ENCODE assay signal across 3 cellular contexts in the genomic region with DNA sequence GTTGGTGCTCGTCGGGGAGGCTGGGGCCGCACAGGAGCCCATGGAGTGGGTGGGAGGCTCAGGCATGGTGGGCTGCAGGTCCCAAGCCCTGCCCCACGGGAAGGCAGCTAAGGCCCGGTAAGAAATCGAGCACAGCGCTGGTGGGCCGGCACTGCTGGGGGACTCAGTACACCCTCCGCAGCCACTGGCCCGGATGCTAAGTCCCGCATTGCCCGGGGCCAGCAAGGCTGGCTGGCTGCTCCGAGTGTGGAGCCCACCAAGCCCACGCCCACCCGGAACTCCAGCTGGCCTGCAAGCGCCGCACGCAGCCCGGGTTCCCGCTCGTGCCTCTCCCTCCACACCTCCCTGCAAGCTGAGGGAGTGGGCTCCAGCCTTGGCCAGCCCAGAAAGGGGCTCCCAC. TPM values are rescaled to one million over a fixed set of nuclear protein-coding genes. Genes with fewer than 3 reads are reported as not detected.
"Had no signal": no experiment of that assay in that cellular context is flagged by ENCODE, and none has a peak within 500 bp of the region (broad histone marks: within the 10 kb centered on the region; RNA-seq: fewer than 3 reads in every experiment).

No MANE protein-coding gene starts in this region.

RNA-seq across cellular contexts. Expression of a gene that starts 39.2 kb away (rescaled TPM):
- total RNA-seq: subcutaneous adipose tissue, thoracic aorta, upper lobe of left lung had no signal
